ENCODE assay signal across 8 cellular contexts in the genomic region with DNA sequence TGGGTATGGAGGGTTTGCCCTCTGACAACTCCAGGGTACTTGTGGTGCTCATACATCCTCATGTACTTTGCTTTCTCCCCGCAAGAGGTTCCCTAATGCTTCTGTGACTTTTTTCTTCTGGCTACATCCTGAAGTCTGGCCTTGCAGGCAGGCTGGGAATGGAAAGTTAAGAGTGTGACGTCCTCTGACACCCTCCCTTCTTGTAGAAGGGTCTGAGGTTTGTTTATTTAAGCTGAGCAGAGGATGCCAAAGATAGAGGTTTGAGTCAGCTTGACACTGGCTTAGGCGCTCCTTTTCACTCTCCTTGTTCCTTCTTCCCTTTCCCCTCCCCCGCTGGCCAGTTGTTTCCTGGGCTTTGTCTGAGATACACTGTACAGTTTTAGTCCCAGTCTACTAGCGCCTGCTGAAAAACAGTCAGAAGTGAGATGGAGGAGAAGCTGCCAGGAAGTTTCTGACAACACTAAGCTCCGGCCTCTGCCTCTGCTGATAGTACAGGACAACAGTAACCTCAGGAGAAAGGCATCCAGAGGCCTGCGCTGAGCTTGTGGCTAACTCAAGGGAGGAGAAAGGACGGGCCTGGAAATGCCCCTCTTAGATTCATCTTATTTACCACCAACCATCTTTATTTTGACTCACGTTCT. TPM values are rescaled to one million over a fixed set of nuclear protein-coding genes. Genes with fewer than 3 reads are reported as not detected.
DNase-seq lines count a peak whose midpoint lies in the region; ATAC-seq, FAIRE-seq and TF ChIP-seq lines count a peak whose summit lies in the region.

A gene with protein sequence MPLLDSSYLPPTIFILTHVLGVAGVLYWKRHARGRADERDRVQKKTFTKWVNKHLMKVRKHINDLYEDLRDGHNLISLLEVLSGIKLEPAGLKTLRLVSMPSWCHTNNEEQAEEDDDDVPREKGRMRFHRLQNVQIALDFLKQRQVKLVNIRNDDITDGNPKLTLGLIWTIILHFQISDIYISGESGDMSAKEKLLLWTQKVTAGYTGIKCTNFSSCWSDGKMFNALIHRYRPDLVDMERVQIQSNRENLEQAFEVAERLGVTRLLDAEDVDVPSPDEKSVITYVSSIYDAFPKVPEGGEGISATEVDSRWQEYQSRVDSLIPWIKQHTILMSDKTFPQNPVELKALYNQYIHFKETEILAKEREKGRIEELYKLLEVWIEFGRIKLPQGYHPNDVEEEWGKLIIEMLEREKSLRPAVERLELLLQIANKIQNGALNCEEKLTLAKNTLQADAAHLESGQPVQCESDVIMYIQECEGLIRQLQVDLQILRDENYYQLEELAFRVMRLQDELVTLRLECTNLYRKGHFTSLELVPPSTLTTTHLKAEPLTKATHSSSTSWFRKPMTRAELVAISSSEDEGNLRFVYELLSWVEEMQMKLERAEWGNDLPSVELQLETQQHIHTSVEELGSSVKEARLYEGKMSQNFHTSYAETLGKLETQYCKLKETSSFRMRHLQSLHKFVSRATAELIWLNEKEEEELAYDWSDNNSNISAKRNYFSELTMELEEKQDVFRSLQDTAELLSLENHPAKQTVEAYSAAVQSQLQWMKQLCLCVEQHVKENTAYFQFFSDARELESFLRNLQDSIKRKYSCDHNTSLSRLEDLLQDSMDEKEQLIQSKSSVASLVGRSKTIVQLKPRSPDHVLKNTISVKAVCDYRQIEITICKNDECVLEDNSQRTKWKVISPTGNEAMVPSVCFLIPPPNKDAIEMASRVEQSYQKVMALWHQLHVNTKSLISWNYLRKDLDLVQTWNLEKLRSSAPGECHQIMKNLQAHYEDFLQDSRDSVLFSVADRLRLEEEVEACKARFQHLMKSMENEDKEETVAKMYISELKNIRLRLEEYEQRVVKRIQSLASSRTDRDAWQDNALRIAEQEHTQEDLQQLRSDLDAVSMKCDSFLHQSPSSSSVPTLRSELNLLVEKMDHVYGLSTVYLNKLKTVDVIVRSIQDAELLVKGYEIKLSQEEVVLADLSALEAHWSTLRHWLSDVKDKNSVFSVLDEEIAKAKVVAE (N-terminal part only) (plus strand): TSS at position 255 of the 641 bp plus-strand sequence. CDS start 328 bp downstream, at position 583.

- peak; percentile 71 for FAIRE-seq in RCC 7860 (lab: Jason Lieb, UNC)

- H3K27me3 ChIP-seq in heart right ventricle (no peaks in the 10 kb centered on the region), parathyroid adenoma (ENCODE audit: control insufficient read depth, insufficient read depth, low read length) (no peaks in the 10 kb centered on the region)

- H3K9me3 ChIP-seq in heart right ventricle = no peaks in the 10 kb centered on the region
- H3K9me3 ChIP-seq in parathyroid adenoma (ENCODE audit: control insufficient read depth, low read length) = no peaks in the 10 kb centered on the region

- peak within 1 kb of the TSS; percentile 57 for H2AFZ ChIP-seq in parathyroid adenoma

- H3K4me3 ChIP-seq in heart right ventricle (peak within 1 kb of the TSS; percentile 23 to 69 (median 48)), parathyroid adenoma (ENCODE audit: low read depth, low read length) (no peak within 1 kb of the TSS)

- peaks cover 11% of the 10 kb centered on the region for H3K79me2 ChIP-seq in parathyroid adenoma

- DNase-seq in activated effector memory CD4-positive, alpha-beta T cell treated with anti-CD3 and anti-CD28 coated beads, Interleukin-2, amount 50 U/mL, for 16 hours = peak; percentile 73
- DNase-seq in activated effector memory CD4-positive, alpha-beta T cell treated with Interleukin-2 at 50 U/mL for 16 hours = no peak
- DNase-seq in RCC 7860 (ENCODE audit: low spot score) (peak; percentile 91), anterior cingulate cortex (lab: John Stamatoyannopoulos, UW) (peak in 32 of 58 donors; percentile 9 to 67 (median 30)), heart right ventricle (peak; percentile 45 to 84)

- peaks cover 0 to 68% (median 34%) of the 10 kb centered on the region in 9 donors for H3K4me1 ChIP-seq in heart right ventricle
- peaks cover 4% of the 10 kb centered on the region for H3K4me1 ChIP-seq in parathyroid adenoma

- ATAC-seq in heart right ventricle (peak; percentile 86 to 92 (median 90)), GM21717 (IDR thresholded peaks at IDR 0.05; ENCODE audit: unreplicated experiment) (no peak), GM18909 (IDR thresholded peaks at IDR 0.05; ENCODE audit: poor library complexity, unreplicated experiment) (no peak)

- intact Hi-C loops in heart right ventricle (cut with DNase I) = loop anchor here in 4 of 10 donors (5.0 kb wide), 2 partner anchors 48 to 53 kb away; no protein-coding TSS in a partner anchor

- peak within 1 kb of the TSS; percentile 77 to 98 (median 90) for H3K27ac ChIP-seq in heart right ventricle
- H3K27ac ChIP-seq in parathyroid adenoma = peak within 1 kb of the TSS; percentile 87

- no peak within 1 kb of the TSS for H3K9ac ChIP-seq in parathyroid adenoma

- TF ChIP-seq CTCF in heart right ventricle (IDR thresholded peaks at IDR 0.05) = peak; percentile 18 to 68 (median 48)
- no peak for TF ChIP-seq CTCF in parathyroid adenoma (IDR thresholded peaks at IDR 0.05)

- WGBS in heart right ventricle, 2 donors = 1 to 2% methylated on average over 9 of the region's 9 CpGs

- peaks cover 0 to 11% (median 0%) of the 10 kb centered on the region in 9 donors for H3K36me3 ChIP-seq in heart right ventricle
- H3K36me3 ChIP-seq in parathyroid adenoma (ENCODE audit: control insufficient read depth, insufficient read depth, low read length) = no peaks in the 10 kb centered on the region

- H3K4me2 ChIP-seq in parathyroid adenoma (ENCODE audit: low read length) = no peak within 1 kb of the TSS

RNA-seq across cellular contexts. Expression of the gene that starts here (rescaled TPM):
- 100 to 1,000 TPM; 157 to 379 (median 325) TPM for total RNA-seq in heart right ventricle
- polyA plus RNA-seq in heart right ventricle = 100 to 1,000 TPM in 1 of 2 donors, 10 to 100 TPM in 1; 85.3 to 136 TPM

Comparison
In these comparisons a context has a peak if more than half of its experiments do, and no peak if none do; other contexts are left out.
1. ATAC-seq: peak in heart right ventricle (8 of 8); none in GM21717 (single experiment) and GM18909 (single experiment).